ENCODE assay signal across 1 cellular context in genomic region chr6:44387346-44388134, GRCh38.
A peak's percentile ranks its signal among the peaks of the same experiment; 100 is the strongest.
TF ChIP-seq lines count a peak whose summit lies in the region.

TSS of gene CDC5L (plus strand) at chr6:44387706. CDS start at chr6:44387824, 118 bp downstream.

TF ChIP-seq in K562, 482 proteins besides CTCF, POLR2A, EP300 and RAD21 (continued from another document and continues in another):
- TF ChIP-seq E2F5 (CRISPR knock-in tag; IDR thresholded peaks at IDR 0.05), result 0 out of 2 replicates have a peak, but pooled peaks have one; percentile 10
- no peak for TF ChIP-seq MED1 (CRISPR knock-in tag; IDR thresholded peaks at IDR 0.05; ENCODE audit: borderline replicate concordance)
- TF ChIP-seq SRSF1 (IDR thresholded peaks at IDR 0.05; ENCODE audit: low read depth, low read length), result no peak
- no peak for TF ChIP-seq ZNF24 (IDR thresholded peaks at IDR 0.05)
- no peak for TF ChIP-seq TCF3 (CRISPR knock-in tag; IDR thresholded peaks at IDR 0.05)
- no peak for TF ChIP-seq PRPF4 (IDR thresholded peaks at IDR 0.05; ENCODE audit: insufficient read depth, low read depth, low read length, poor library complexity, severe bottlenecking)
- TF ChIP-seq POLR2AphosphoS2 (IDR thresholded peaks at IDR 0.05; ENCODE audit: low read length), result peak; percentile 85; the same call in 1 of the 2 replicates
- TF ChIP-seq NR3C1 (CRISPR knock-in tag; IDR thresholded peaks at IDR 0.05), result no peak
- TF ChIP-seq ZNF586 (CRISPR knock-in tag; conservative IDR thresholded peaks at IDR 0.05), result no peak
- no peak for TF ChIP-seq CHAMP1 (IDR thresholded peaks at IDR 0.05)
- TF ChIP-seq ZFP30 (CRISPR knock-in tag; IDR thresholded peaks at IDR 0.05; ENCODE audit: borderline replicate concordance), result no peak
- TF ChIP-seq ZNF324 (CRISPR knock-in tag; IDR thresholded peaks at IDR 0.05), result 0 out of 2 replicates have a peak, but pooled peaks have one; percentile 18
- peak; percentile 81 for TF ChIP-seq SPI1 (IDR thresholded peaks at IDR 0.05; ENCODE audit: borderline replicate concordance, low read depth, low read length)
- peak; percentile 78 for TF ChIP-seq E2F8 (IDR thresholded peaks at IDR 0.05; ENCODE audit: low read depth, partially characterized antibody)
- TF ChIP-seq THRB (CRISPR knock-in tag; conservative IDR thresholded peaks at IDR 0.05), result 0 out of 2 replicates have a peak, but pooled peaks have one; percentile 23
- TF ChIP-seq ZNF253 (CRISPR knock-in tag; conservative IDR thresholded peaks at IDR 0.05), result no peak
- TF ChIP-seq RNF2 (IDR thresholded peaks at IDR 0.05), result 0 out of 2 replicates have a peak, but pooled peaks have one; percentile 18
- TF ChIP-seq ADNP (tag; IDR thresholded peaks at IDR 0.05), result no peak
- no peak for TF ChIP-seq ZNF354B (CRISPR knock-in tag; IDR thresholded peaks at IDR 0.05)
- TF ChIP-seq, protein P1, sequence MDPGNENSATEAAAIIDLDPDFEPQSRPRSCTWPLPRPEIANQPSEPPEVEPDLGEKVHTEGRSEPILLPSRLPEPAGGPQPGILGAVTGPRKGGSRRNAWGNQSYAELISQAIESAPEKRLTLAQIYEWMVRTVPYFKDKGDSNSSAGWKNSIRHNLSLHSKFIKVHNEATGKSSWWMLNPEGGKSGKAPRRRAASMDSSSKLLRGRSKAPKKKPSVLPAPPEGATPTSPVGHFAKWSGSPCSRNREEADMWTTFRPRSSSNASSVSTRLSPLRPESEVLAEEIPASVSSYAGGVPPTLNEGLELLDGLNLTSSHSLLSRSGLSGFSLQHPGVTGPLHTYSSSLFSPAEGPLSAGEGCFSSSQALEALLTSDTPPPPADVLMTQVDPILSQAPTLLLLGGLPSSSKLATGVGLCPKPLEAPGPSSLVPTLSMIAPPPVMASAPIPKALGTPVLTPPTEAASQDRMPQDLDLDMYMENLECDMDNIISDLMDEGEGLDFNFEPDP (CRISPR knock-in tag; IDR thresholded peaks at IDR 0.05), result no peak
- TF ChIP-seq CEBPZ (IDR thresholded peaks at IDR 0.05; ENCODE audit: borderline replicate concordance, low read depth, low read length), result no peak
- no peak for TF ChIP-seq RFX1 (IDR thresholded peaks at IDR 0.05)
- TF ChIP-seq NR2F6 (CRISPR knock-in tag; IDR thresholded peaks at IDR 0.05), result peak; percentile 83; the same call in 1 of the 2 replicates
- TF ChIP-seq GTF2A2 (tag; IDR thresholded peaks at IDR 0.05), result no peak
- no peak for TF ChIP-seq GMEB1 (CRISPR knock-in tag; IDR thresholded peaks at IDR 0.05)
- TF ChIP-seq FOXA1 (IDR thresholded peaks at IDR 0.05; ENCODE audit: borderline replicate concordance), result no peak
- TF ChIP-seq KDM1A (IDR thresholded peaks at IDR 0.05), result no peak
- no peak for TF ChIP-seq RBM34 (IDR thresholded peaks at IDR 0.05; ENCODE audit: borderline replicate concordance, insufficient read depth, low read length)
- TF ChIP-seq MBD2 (IDR thresholded peaks at IDR 0.05; ENCODE audit: borderline replicate concordance, low read depth), result 0 out of 2 replicates have a peak, but pooled peaks have one; percentile 58
- TF ChIP-seq, protein P2, sequence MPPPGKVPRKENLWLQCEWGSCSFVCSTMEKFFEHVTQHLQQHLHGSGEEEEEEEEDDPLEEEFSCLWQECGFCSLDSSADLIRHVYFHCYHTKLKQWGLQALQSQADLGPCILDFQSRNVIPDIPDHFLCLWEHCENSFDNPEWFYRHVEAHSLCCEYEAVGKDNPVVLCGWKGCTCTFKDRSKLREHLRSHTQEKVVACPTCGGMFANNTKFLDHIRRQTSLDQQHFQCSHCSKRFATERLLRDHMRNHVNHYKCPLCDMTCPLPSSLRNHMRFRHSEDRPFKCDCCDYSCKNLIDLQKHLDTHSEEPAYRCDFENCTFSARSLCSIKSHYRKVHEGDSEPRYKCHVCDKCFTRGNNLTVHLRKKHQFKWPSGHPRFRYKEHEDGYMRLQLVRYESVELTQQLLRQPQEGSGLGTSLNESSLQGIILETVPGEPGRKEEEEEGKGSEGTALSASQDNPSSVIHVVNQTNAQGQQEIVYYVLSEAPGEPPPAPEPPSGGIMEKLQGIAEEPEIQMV (tag; conservative IDR thresholded peaks at IDR 0.05; ENCODE audit: low read depth), result peak; percentile 30; the same call in 1 of the 2 replicates
- TF ChIP-seq ARID4B (CRISPR knock-in tag; IDR thresholded peaks at IDR 0.05), result peak; percentile 87
- no peak for TF ChIP-seq MTF1 (CRISPR knock-in tag; IDR thresholded peaks at IDR 0.05; ENCODE audit: borderline replicate concordance)
- no peak for TF ChIP-seq MAFK (IDR thresholded peaks at IDR 0.05; ENCODE audit: low read length)
- peak; percentile 99 for TF ChIP-seq ATF7 (IDR thresholded peaks at IDR 0.05)
- TF ChIP-seq CAMTA2 (CRISPR knock-in tag; conservative IDR thresholded peaks at IDR 0.05), result no peak
- peak in 1 of 2 experiments; percentile 71; a peak in 1 of 4 replicates for TF ChIP-seq HDAC1 (IDR thresholded peaks at IDR 0.05)
- TF ChIP-seq, protein P3, sequence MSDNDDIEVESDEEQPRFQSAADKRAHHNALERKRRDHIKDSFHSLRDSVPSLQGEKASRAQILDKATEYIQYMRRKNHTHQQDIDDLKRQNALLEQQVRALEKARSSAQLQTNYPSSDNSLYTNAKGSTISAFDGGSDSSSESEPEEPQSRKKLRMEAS (CRISPR knock-in tag; IDR thresholded peaks at IDR 0.05), result peak; percentile 71
- peak; percentile 59; the same call in 1 of the 2 replicates for TF ChIP-seq ZNF224 (CRISPR knock-in tag; IDR thresholded peaks at IDR 0.05)
